In the genomic region with DNA sequence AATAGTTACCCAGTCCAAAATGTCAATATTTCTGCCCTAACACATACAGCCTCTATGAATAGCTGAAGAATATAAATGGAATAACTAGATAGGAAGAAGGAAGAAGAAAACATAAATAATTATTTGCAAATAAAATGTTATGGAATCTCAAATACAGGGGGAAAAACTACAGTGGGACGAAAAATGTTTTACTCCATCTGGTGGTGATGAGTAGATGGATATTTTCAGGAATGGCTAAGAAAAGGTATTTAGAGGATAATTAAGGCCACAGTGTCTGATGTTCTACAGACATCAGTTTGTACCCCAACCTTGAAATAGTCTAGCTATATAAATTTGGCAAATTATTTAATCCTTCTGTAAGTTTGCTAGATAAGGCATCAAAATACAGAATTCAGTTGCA, we compare ENCODE assay signal across 31 cellular contexts.
DNase-seq lines count a peak whose midpoint lies in the region; ATAC-seq, FAIRE-seq and TF ChIP-seq lines count a peak whose summit lies in the region.
"Had no signal": no experiment of that assay in that cellular context is flagged by ENCODE, and none has a peak within 500 bp of the region (broad histone marks: within the 10 kb centered on the region; RNA-seq: fewer than 3 reads in every experiment).

No MANE protein-coding gene starts in this region.

- DNase-seq in DMS53 (lab: John Stamatoyannopoulos, UW) (peak; percentile 35), DMS53 treated with DMSO at 0.1 percent for 48 hours (lab: John Stamatoyannopoulos, UW; ENCODE audit: unreplicated experiment) (no peak), amniotic epithelial cell (ENCODE audit: low read depth) (peak; percentile 7), fibroblast of mammary gland (ENCODE audit: low read depth) (peak; percentile 4), smooth muscle cell (lab: John Stamatoyannopoulos, UW; ENCODE audit: unreplicated experiment) (no peak), frontal cortex (ENCODE audit: low spot score in 2 of 2) (no peak), NCI-H2029 treated with DMSO at 0.1 percent for 48 hours (lab: John Stamatoyannopoulos, UW) (no peak)
- DNase-seq: activated naive CD4-positive, alpha-beta T cell treated with Interleukin-2 at 50 U/mL for 16 hours; Calu3; colonic mucosa; H7; hippocampal formation; MG63; mucosa of descending colon; NCI-H1105 treated with DMSO at 0.1 percent for 48 hours; NCI-H187 treated with DMSO at 0.1 percent for 48 hours; NCI-H524; NK-92 treated with Interleukin-12 subunit alpha and Interleukin-12 subunit beta, amount 100 ng/mL, for 24 hours; stimulated activated naive CD4-positive, alpha-beta T cell; T-helper 17 cell had no signal

- H3K27ac ChIP-seq in smooth muscle cell (ENCODE audit: low read depth) = no peak overlapping the region
- H3K27ac ChIP-seq: 22Rv1, colonic mucosa, esophagus muscularis mucosa, HL-60, KMS-11, skin epidermis, suprapubic skin had no signal

- no peak overlapping the region for H2AFZ ChIP-seq in smooth muscle cell (ENCODE audit: low read depth)

- no peaks in the 10 kb centered on the region for H3K4me1 ChIP-seq in smooth muscle cell (ENCODE audit: low read depth)
- H3K4me1 ChIP-seq: colonic mucosa, esophagus muscularis mucosa, suprapubic skin had no signal

- peaks cover 5% of the 10 kb centered on the region for H3K27me3 ChIP-seq in smooth muscle cell (ENCODE audit: low read depth)
- H3K27me3 ChIP-seq: colonic mucosa, esophagus muscularis mucosa, MG63, suprapubic skin had no signal

- no peaks in the 10 kb centered on the region for H3K36me3 ChIP-seq in smooth muscle cell (ENCODE audit: low read depth)
- H3K36me3 ChIP-seq: colonic mucosa, esophagus muscularis mucosa, MG63, suprapubic skin had no signal

- TF ChIP-seq CTCF in fibroblast of mammary gland (conservative IDR thresholded peaks at IDR 0.05; ENCODE audit: control insufficient read depth, insufficient read depth, low read depth, low read length) (no peak), smooth muscle cell (IDR thresholded peaks at IDR 0.05; ENCODE audit: borderline replicate concordance, insufficient read depth, poor library complexity, severe bottlenecking) (peak; percentile 30)

- H4K20me1 ChIP-seq in smooth muscle cell (ENCODE audit: low read depth) = no peaks in the 10 kb centered on the region

- H3K4me2 ChIP-seq in smooth muscle cell = no peak overlapping the region
- H3K4me2 ChIP-seq: KMS-11 had no signal

- no peaks in the 10 kb centered on the region for H3F3A ChIP-seq in smooth muscle cell (ENCODE audit: low read depth)

- no peak for ATAC-seq in GM19395 (IDR thresholded peaks at IDR 0.05; ENCODE audit: unreplicated experiment)
- ATAC-seq: mucosa of descending colon; natural killer cell treated with Interleukin-12 subunit alpha and Interleukin-12 subunit beta and Interleukin-15 and Interleukin-18, amount 100 ng/mL, for 72 hours; SK-N-SH treated with all-trans-retinoic acid at 6 μM for 48 hours; T-helper 17 cell had no signal

- no peaks in the 10 kb centered on the region for H3K79me2 ChIP-seq in smooth muscle cell (ENCODE audit: low read depth)

- no peak for FAIRE-seq in frontal cortex (lab: Jason Lieb, UNC)
- FAIRE-seq: GM18507, GM19239 had no signal

- no peak overlapping the region for H3K4me3 ChIP-seq in fibroblast of mammary gland (ENCODE audit: control insufficient read depth, low read depth, low read length)
- no peak overlapping the region for H3K4me3 ChIP-seq in smooth muscle cell
- H3K4me3 ChIP-seq: colonic mucosa, esophagus muscularis mucosa, MG63, mucosa of descending colon, skin epidermis, suprapubic skin had no signal

- H3K9me3 ChIP-seq in smooth muscle cell (replicated peaks; ENCODE audit: low read depth) = no peaks in the 10 kb centered on the region
- H3K9me3 ChIP-seq: colonic mucosa, esophagus muscularis mucosa, MG63, mucosa of descending colon, suprapubic skin had no signal

- no peak overlapping the region for H3K9ac ChIP-seq in smooth muscle cell (ENCODE audit: low read depth)
- H3K9ac ChIP-seq: KMS-11 had no signal

- WGBS in smooth muscle cell (ENCODE audit: low lambda C conversion rate) = 85% methylated on average over 1 of the region's 1 CpG

Comparison
In these comparisons a context has a peak if more than half of its experiments do, and no peak if none do; other contexts are left out.
1. DNase-seq: peak in DMS53 (single experiment), amniotic epithelial cell (single experiment) and fibroblast of mammary gland (single experiment); none in DMS53 treated with DMSO at 0.1 percent for 48 hours (single experiment), smooth muscle cell (single experiment), frontal cortex (0 of 2) and NCI-H2029 treated with DMSO at 0.1 percent for 48 hours (single experiment).